ENCODE assay signal across 18 cellular contexts in the genomic region with DNA sequence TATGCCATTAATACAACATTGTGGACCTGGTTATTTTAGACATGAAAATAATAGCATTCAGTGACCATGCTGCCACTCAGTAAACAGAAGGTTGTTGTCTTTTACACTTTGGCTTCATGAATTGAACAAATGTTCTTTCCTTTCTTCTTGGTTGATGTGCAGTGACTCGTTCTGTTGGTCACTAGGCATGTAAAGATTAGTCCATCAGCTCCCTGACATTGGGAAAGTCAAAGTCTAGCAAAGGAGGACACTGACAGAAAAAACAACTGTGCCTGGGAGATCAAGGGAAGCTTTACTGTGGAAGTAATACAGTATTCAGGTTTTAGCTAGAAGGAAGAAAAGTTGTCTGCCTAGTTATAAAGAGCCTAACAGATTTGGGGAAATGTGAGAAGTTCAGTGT. TPM values are rescaled to one million over a fixed set of nuclear protein-coding genes. Genes with fewer than 3 reads are reported as not detected.
A peak's percentile ranks its signal among the peaks of the same experiment; 100 is the strongest.
DNase-seq lines count a peak whose midpoint lies in the region; ATAC-seq, FAIRE-seq and TF ChIP-seq lines count a peak whose summit lies in the region.
"Had no signal": no experiment of that assay in that cellular context is flagged by ENCODE, and none has a peak within 500 bp of the region (broad histone marks: within the 10 kb centered on the region; RNA-seq: fewer than 3 reads in every experiment).

No MANE protein-coding gene starts in this region.

- TF ChIP-seq CTCF in breast epithelium (IDR thresholded peaks at IDR 0.05) = no peak
- no peak for TF ChIP-seq CTCF in parathyroid adenoma (IDR thresholded peaks at IDR 0.05)

- peak overlapping the region; percentile 37 to 86 for H3K27ac ChIP-seq in breast epithelium
- peak overlapping the region; percentile 49 for H3K27ac ChIP-seq in parathyroid adenoma
- H3K27ac ChIP-seq: BLaER1 had no signal

- H2AFZ ChIP-seq in parathyroid adenoma = no peak overlapping the region

- no peak for ATAC-seq in activated CD8-positive, alpha-beta memory T cell treated with anti-CD3 and anti-CD28 coated beads, Interleukin-2, amount 10 ng/mL, durations not matched to agents 7 days and 5 days
- ATAC-seq in HG02571 (IDR thresholded peaks at IDR 0.05; ENCODE audit: unreplicated experiment) (no peak), GM21723 (IDR thresholded peaks at IDR 0.05; ENCODE audit: unreplicated experiment) (no peak)
- ATAC-seq: HepG2 had no signal

- CTCF ChIA-PET in activated CD8-positive, alpha-beta memory T cell treated with anti-CD3 and anti-CD28 coated beads, Interleukin-2, amount 10 ng/mL, durations not matched to agents 7 days and 5 days (lab: Charles Lee) = interaction anchor here (1.2 kb wide), 1 partner anchor 18 kb away, joined by 4 read pairs; no protein-coding TSS in a partner anchor

- no peak overlapping the region for H3K4me3 ChIP-seq in breast epithelium
- H3K4me3 ChIP-seq in parathyroid adenoma (ENCODE audit: low read depth, low read length) = no peak overlapping the region
- H3K4me3 ChIP-seq: BLaER1 had no signal

- H3K4me2 ChIP-seq in parathyroid adenoma (ENCODE audit: low read length) = peak overlapping the region; percentile 47
- H3K4me2 ChIP-seq: BLaER1 had no signal

- no peaks in the 10 kb centered on the region for H3K9me3 Mint-ChIP-seq in activated CD8-positive, alpha-beta memory T cell treated with anti-CD3 and anti-CD28 coated beads, Interleukin-2, amount 10 ng/mL, durations not matched to agents 7 days and 5 days (ENCODE audit: low read depth)
- H3K9me3 Mint-ChIP-seq: CD14-positive monocyte, H9, IgD-negative memory B cell had no signal

- H3K79me2 ChIP-seq in parathyroid adenoma = peaks cover 61% of the 10 kb centered on the region

- H3K27ac Mint-ChIP-seq in activated CD8-positive, alpha-beta memory T cell treated with anti-CD3 and anti-CD28 coated beads, Interleukin-2, amount 10 ng/mL, durations not matched to agents 7 days and 5 days = no peak overlapping the region
- H3K27ac Mint-ChIP-seq: CD14-positive monocyte; CD4-positive, alpha-beta memory T cell; H9; IgD-negative memory B cell had no signal

- H3K4me1 Mint-ChIP-seq in activated CD8-positive, alpha-beta memory T cell treated with anti-CD3 and anti-CD28 coated beads, Interleukin-2, amount 10 ng/mL, durations not matched to agents 7 days and 5 days = no peaks in the 10 kb centered on the region
- H3K4me1 Mint-ChIP-seq: CD14-positive monocyte, H9, IgD-negative memory B cell had no signal

- H3K36me3 Mint-ChIP-seq in activated CD8-positive, alpha-beta memory T cell treated with anti-CD3 and anti-CD28 coated beads, Interleukin-2, amount 10 ng/mL, durations not matched to agents 7 days and 5 days = no peaks in the 10 kb centered on the region
- H3K36me3 Mint-ChIP-seq: CD14-positive monocyte; CD4-positive, alpha-beta memory T cell; IgD-negative memory B cell had no signal

- H3K27me3 ChIP-seq in breast epithelium (peaks cover 0 to 5% of the 10 kb centered on the region in 2 donors), parathyroid adenoma (ENCODE audit: control insufficient read depth, insufficient read depth, low read length) (no peaks in the 10 kb centered on the region)
- H3K27me3 ChIP-seq: BLaER1 had no signal

- no peak overlapping the region for H3K4me3 Mint-ChIP-seq in activated CD8-positive, alpha-beta memory T cell treated with anti-CD3 and anti-CD28 coated beads, Interleukin-2, amount 10 ng/mL, durations not matched to agents 7 days and 5 days
- H3K4me3 Mint-ChIP-seq: CD14-positive monocyte; CD4-positive, alpha-beta memory T cell; H9; IgD-negative memory B cell had no signal

- intact Hi-C loops in breast epithelium (cut with DNase I; ENCODE audit: low total_unique reads) = no loop called here

- DNase-seq in breast epithelium (ENCODE audit: low spot score in 2 of 2) = no peak
- DNase-seq in activated CD8-positive, alpha-beta memory T cell treated with anti-CD3 and anti-CD28 coated beads, Interleukin-2, amount 10 ng/mL, durations not matched to agents 7 days and 5 days = no peak
- no peak for DNase-seq in stimulated activated naive CD4-positive, alpha-beta T cell (lab: John Stamatoyannopoulos, UW)
- DNase-seq: CD4-positive, alpha-beta memory T cell; DMS153; DMS79 treated with DMSO at 0.1 percent for 48 hours; GF-D8; GOT3; H9 had no signal

- H3K9me3 ChIP-seq in breast epithelium = no peaks in the 10 kb centered on the region
- H3K9me3 ChIP-seq in parathyroid adenoma (ENCODE audit: control insufficient read depth, low read length) = no peaks in the 10 kb centered on the region
- H3K9me3 ChIP-seq: BLaER1 had no signal

- peak; percentile 38 for FAIRE-seq in islet of Langerhans (lab: Jason Lieb, UNC)
- FAIRE-seq: A204.1, HepG2 had no signal

- no peaks in the 10 kb centered on the region for H3K36me3 ChIP-seq in breast epithelium
- no peaks in the 10 kb centered on the region for H3K36me3 ChIP-seq in parathyroid adenoma (ENCODE audit: control insufficient read depth, insufficient read depth, low read length)
- H3K36me3 ChIP-seq: BLaER1 had no signal

- no peaks in the 10 kb centered on the region for H3K27me3 Mint-ChIP-seq in activated CD8-positive, alpha-beta memory T cell treated with anti-CD3 and anti-CD28 coated beads, Interleukin-2, amount 10 ng/mL, durations not matched to agents 7 days and 5 days
- H3K27me3 Mint-ChIP-seq: CD4-positive, alpha-beta memory T cell had no signal

- no peaks in the 10 kb centered on the region for H3K4me1 ChIP-seq in breast epithelium
- peaks cover 21% of the 10 kb centered on the region for H3K4me1 ChIP-seq in parathyroid adenoma

- no peak overlapping the region for H3K9ac ChIP-seq in parathyroid adenoma
- H3K9ac ChIP-seq: BLaER1 had no signal

- no peak for TF ChIP-seq POLR2A in breast epithelium (IDR thresholded peaks at IDR 0.05)

RNA-seq across cellular contexts. Expression of a gene that starts 6.9 kb away (rescaled TPM):
- total RNA-seq in breast epithelium = 10 to 100 TPM in 1 of 3 donors, 1 to 10 TPM in 1, under 1 TPM in 1; 0.32 to 18.6 (median 1.3) TPM
- total RNA-seq in activated CD8-positive, alpha-beta memory T cell treated with anti-CD3 and anti-CD28 coated beads, Interleukin-2, amount 10 ng/mL, durations not matched to agents 7 days and 5 days = not detected
- total RNA-seq: CD4-positive, alpha-beta memory T cell; H9; HepG2 had no signal
